In genomic region chr2:20436716-20437470, GRCh38 we compare ENCODE assay signal across 15 cellular contexts.
"Had no signal": no experiment of that assay in that cellular context is flagged by ENCODE, and none has a peak within 500 bp of the region (broad histone marks: within the 10 kb centered on the region; RNA-seq: fewer than 3 reads in every experiment).

No MANE protein-coding gene starts in this region.

- ATAC-seq: lower lobe of right lung; naive thymus-derived CD8-positive, alpha-beta T cell; stimulated activated memory B cell treated with anti-CD40 and anti-IgM and Interleukin-4, amounts not matched to agents 10 μg/mL and 1 μg/mL and 100 μg/mL, for 72 hours; T-cell had no signal

- H3K4me2 ChIP-seq: smooth muscle cell had no signal

- H3K4me3 ChIP-seq: lower lobe of right lung, smooth muscle cell had no signal

- H3K36me3 ChIP-seq: brain microvascular endothelial cell, lower lobe of right lung, neutrophil had no signal

- DNase-seq: activated CD4-positive, alpha-beta T cell treated with anti-CD3 and anti-CD28 coated beads for 4 hours; activated gamma-delta T cell; activated naive CD8-positive, alpha-beta T cell treated with anti-CD3 and anti-CD28 coated beads for 36 hours; activated T-cell treated with anti-CD3 and anti-CD28 coated beads, Interleukin-2, amount 50 U/mL, for 24 hours; brain microvascular endothelial cell; hippocampal formation; lower lobe of right lung; naive thymus-derived CD8-positive, alpha-beta T cell; T-cell; T1000 had no signal

- H3K27ac Mint-ChIP-seq: activated naive CD8-positive, alpha-beta T cell treated with anti-CD3 and anti-CD28 coated beads for 36 hours; activated T-cell treated with anti-CD3 and anti-CD28 coated beads, Interleukin-2, amount 50 U/mL, for 24 hours; stimulated activated memory B cell treated with anti-CD40 and anti-IgM and Interleukin-4, amounts not matched to agents 10 μg/mL and 1 μg/mL and 100 μg/mL, for 72 hours; T-cell; type B pancreatic cell had no signal

- H3K9me3 ChIP-seq: lower lobe of right lung, neutrophil had no signal

- H3K27me3 ChIP-seq: brain microvascular endothelial cell, neutrophil had no signal

- H3K4me1 Mint-ChIP-seq: stimulated activated memory B cell treated with anti-CD40 and anti-IgM and Interleukin-4, amounts not matched to agents 10 μg/mL and 1 μg/mL and 100 μg/mL, for 72 hours; T-cell had no signal

- H3K4me3 Mint-ChIP-seq: activated naive CD8-positive, alpha-beta T cell treated with anti-CD3 and anti-CD28 coated beads for 36 hours; activated T-cell treated with anti-CD3 and anti-CD28 coated beads, Interleukin-2, amount 50 U/mL, for 24 hours; naive thymus-derived CD8-positive, alpha-beta T cell; stimulated activated memory B cell treated with anti-CD40 and anti-IgM and Interleukin-4, amounts not matched to agents 10 μg/mL and 1 μg/mL and 100 μg/mL, for 72 hours; T-cell; type B pancreatic cell had no signal

- H3K27ac ChIP-seq: brain microvascular endothelial cell, lower lobe of right lung, neutrophil, VCaP had no signal

- H3K36me3 Mint-ChIP-seq: activated naive CD8-positive, alpha-beta T cell treated with anti-CD3 and anti-CD28 coated beads for 36 hours; naive thymus-derived CD8-positive, alpha-beta T cell; stimulated activated memory B cell treated with anti-CD40 and anti-IgM and Interleukin-4, amounts not matched to agents 10 μg/mL and 1 μg/mL and 100 μg/mL, for 72 hours; T-cell; type B pancreatic cell had no signal

- H3K9me3 Mint-ChIP-seq: activated naive CD8-positive, alpha-beta T cell treated with anti-CD3 and anti-CD28 coated beads for 36 hours; activated T-cell treated with anti-CD3 and anti-CD28 coated beads, Interleukin-2, amount 50 U/mL, for 24 hours; naive thymus-derived CD8-positive, alpha-beta T cell; stimulated activated memory B cell treated with anti-CD40 and anti-IgM and Interleukin-4, amounts not matched to agents 10 μg/mL and 1 μg/mL and 100 μg/mL, for 72 hours; T-cell; type B pancreatic cell had no signal
